In genomic region chr5:139709587-139710369, GRCh38 we compare ENCODE assay signal across 8 cellular contexts.
DNase-seq lines count a peak whose midpoint lies in the region; ATAC-seq and TF ChIP-seq lines count a peak whose summit lies in the region.

No MANE protein-coding gene starts in this region.

- no peaks in the 10 kb centered on the region for H3K36me3 ChIP-seq in esophagus squamous epithelium

- 14% methylated on average over 7 of the region's 59 CpGs; no CpG with 5 or more reads in 1 of the 2 donors for WGBS in esophagus squamous epithelium, 2 donors

- peak overlapping the region; percentile 7 to 73 (median 44) for H3K4me3 ChIP-seq in esophagus squamous epithelium

- peak overlapping the region; percentile 1 to 73 (median 55) for H3K27ac ChIP-seq in esophagus squamous epithelium

- H3K9me3 Mint-ChIP-seq in T-helper 2 cell treated with Interferon-gamma antibody and Interleukin-4, amounts not matched to agents 5 μg/mL and 100 μg/mL, for 36 hours, result no peaks in the 10 kb centered on the region

- no peaks in the 10 kb centered on the region for H3K4me1 Mint-ChIP-seq in T-helper 2 cell treated with Interferon-gamma antibody and Interleukin-4, amounts not matched to agents 5 μg/mL and 100 μg/mL, for 36 hours (ENCODE audit: low read depth)

- intact Hi-C loops in esophagus squamous epithelium (cut with DNase I), result no loop called here

- peaks cover 0 to 37% (median 4%) of the 10 kb centered on the region in 4 donors for H3K27me3 ChIP-seq in esophagus squamous epithelium

- no peak for TF ChIP-seq CTCF in GM20000 (IDR thresholded peaks at IDR 0.05; ENCODE audit: extremely low read depth, missing control alignments)
- TF ChIP-seq CTCF in esophagus squamous epithelium (IDR thresholded peaks at IDR 0.05), result no peak
- no peak for TF ChIP-seq CTCF in omental fat pad (IDR thresholded peaks at IDR 0.05)

- peak; percentile 75 for DNase-seq in GM20000 (ENCODE audit: low spot score)
- no peak for DNase-seq in T-helper 2 cell treated with Interferon-gamma antibody and Interleukin-4, amounts not matched to agents 5 μg/mL and 100 μg/mL, for 36 hours (ENCODE audit: low spot score)
- no peak for DNase-seq in esophagus squamous epithelium (lab: John Stamatoyannopoulos, UW)
- DNase-seq in omental fat pad (ENCODE audit: low spot score), result no peak
- no peak for DNase-seq in NCI-H82 (lab: John Stamatoyannopoulos, UW)
- no peak for DNase-seq in NCI-H2107 treated with DMSO at 0.1 percent for 48 hours (lab: John Stamatoyannopoulos, UW; ENCODE audit: unreplicated experiment)
- no peak for DNase-seq in kidney glomerular epithelial cell (lab: John Stamatoyannopoulos, UW)

- no peaks in the 10 kb centered on the region for H3K36me3 Mint-ChIP-seq in T-helper 2 cell treated with Interferon-gamma antibody and Interleukin-4, amounts not matched to agents 5 μg/mL and 100 μg/mL, for 36 hours (ENCODE audit: low read depth)

- H3K27me3 Mint-ChIP-seq in T-helper 2 cell treated with Interferon-gamma antibody and Interleukin-4, amounts not matched to agents 5 μg/mL and 100 μg/mL, for 36 hours (ENCODE audit: low read depth), result peaks cover 59% of the 10 kb centered on the region

- TF ChIP-seq POLR2A in esophagus squamous epithelium (IDR thresholded peaks at IDR 0.05), result no peak

- H3K4me1 ChIP-seq in esophagus squamous epithelium, result peaks cover 28 to 40% (median 29%) of the 10 kb centered on the region in 3 donors

- ATAC-seq in omental fat pad (ENCODE audit: low FRiP score), result peak; percentile 39
- ATAC-seq in GM19023 (IDR thresholded peaks at IDR 0.05; ENCODE audit: unreplicated experiment), result no peak

- H3K9me3 ChIP-seq in esophagus squamous epithelium, result peaks cover 0 to 5% (median 0%) of the 10 kb centered on the region in 3 donors

- H3K4me3 Mint-ChIP-seq in T-helper 2 cell treated with Interferon-gamma antibody and Interleukin-4, amounts not matched to agents 5 μg/mL and 100 μg/mL, for 36 hours, result peak overlapping the region; percentile 43

- no peak overlapping the region for H3K27ac Mint-ChIP-seq in T-helper 2 cell treated with Interferon-gamma antibody and Interleukin-4, amounts not matched to agents 5 μg/mL and 100 μg/mL, for 36 hours
